ENCODE assay signal across 31 cellular contexts in the genomic region with DNA sequence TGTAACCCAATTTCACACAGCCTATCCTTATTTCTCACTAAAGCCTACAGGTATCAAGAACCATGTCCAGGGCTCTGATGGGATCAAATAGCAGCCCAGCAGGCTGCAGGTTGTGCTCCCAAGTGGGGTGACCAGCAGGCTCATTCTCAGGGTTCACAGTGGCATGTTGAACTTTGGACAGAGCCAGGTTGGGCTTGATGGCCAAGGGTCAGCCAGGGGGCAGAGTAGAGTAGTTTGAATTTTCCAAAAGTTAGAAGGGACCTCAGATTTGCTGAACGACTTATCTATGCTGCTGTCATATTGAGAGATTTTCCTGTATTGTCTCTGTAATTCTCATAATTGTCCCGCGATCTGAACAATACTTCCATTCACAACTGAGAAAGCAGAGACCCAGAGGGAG.
"Had no signal": no experiment of that assay in that cellular context is flagged by ENCODE, and none has a peak within 500 bp of the region (broad histone marks: within the 10 kb centered on the region; RNA-seq: fewer than 3 reads in every experiment).

No MANE protein-coding gene starts in this region.

- H3K4me2 ChIP-seq: smooth muscle cell had no signal

- H3K9me3 Mint-ChIP-seq: dendritic cell treated with granulocyte-macrophage colony-stimulating factor and Interleukin-4, amounts not matched to agents 40 ng/mL and 50 ng/mL, for 4 days; mesothelial cell of epicardium; natural killer cell treated with Interleukin-12 subunit alpha and Interleukin-12 subunit beta and Interleukin-15 and Interleukin-18, amount 100 ng/mL, for 72 hours had no signal

- H3K4me1 Mint-ChIP-seq: naive B cell; stimulated activated naive CD8-positive, alpha-beta T cell treated with anti-CD3 and anti-CD28 coated beads, Interleukin-15, amount 100 ng/mL, for 72 hours had no signal

- H3K4me3 Mint-ChIP-seq: dendritic cell treated with granulocyte-macrophage colony-stimulating factor and Interleukin-4, amounts not matched to agents 40 ng/mL and 50 ng/mL, for 4 days; mesothelial cell of epicardium; naive B cell; natural killer cell treated with Interleukin-12 subunit alpha and Interleukin-12 subunit beta and Interleukin-15 and Interleukin-18, amount 100 ng/mL, for 72 hours; stimulated activated naive CD8-positive, alpha-beta T cell treated with anti-CD3 and anti-CD28 coated beads, Interleukin-15, amount 100 ng/mL, for 72 hours had no signal

- H3K36me3 ChIP-seq: colonic mucosa, esophagus squamous epithelium, heart right ventricle, left lung, prostate gland, right atrium auricular region, suprapubic skin, transverse colon, upper lobe of right lung, uterus had no signal

- DNase-seq: colonic mucosa; effector memory CD4-positive, alpha-beta T cell; erythroblast; esophagus squamous epithelium; foreskin melanocyte; glutamatergic neuron; heart right ventricle; hippocampal formation; kidney; left lung; mesenchymal stem cell; mucosa of descending colon; naive B cell; nucleus accumbens; stimulated activated CD4-positive, alpha-beta T cell treated with anti-CD3 and anti-CD28 coated beads, Interleukin-12 subunit alpha, Interleukin-12 subunit beta, amount 100 ng/mL, for 4 hours; stimulated activated CD4-positive, alpha-beta T cell treated with anti-CD3 and anti-CD28 coated beads, Interleukin-1b, Interleukin-23, amount 100 ng/mL, for 48 hours; stimulated activated CD4-positive, alpha-beta T cell treated with anti-CD3 and anti-CD28 coated beads, Interleukin-4, amount 100 ng/mL, for 1 hour; stimulated activated CD8-positive, alpha-beta memory T cell treated with anti-CD3 and anti-CD28 coated beads, Interleukin-4, amount 100 ng/mL, for 48 hours; stimulated activated naive CD4-positive, alpha-beta T cell; stimulated activated naive CD8-positive, alpha-beta T cell treated with anti-CD3 and anti-CD28 coated beads, Interleukin-15, amount 100 ng/mL, for 72 hours; transverse colon; upper lobe of right lung; uterus had no signal

- H3K27ac ChIP-seq: colonic mucosa, esophagus squamous epithelium, heart right ventricle, left lung, prostate gland, right atrium auricular region, suprapubic skin, transverse colon, upper lobe of right lung, uterus had no signal

- ATAC-seq: heart right ventricle; left lung; mucosa of descending colon; natural killer cell treated with Interleukin-12 subunit alpha and Interleukin-12 subunit beta and Interleukin-15 and Interleukin-18, amount 100 ng/mL, for 72 hours; sciatic nerve; stimulated activated naive CD8-positive, alpha-beta T cell treated with anti-CD3 and anti-CD28 coated beads, Interleukin-15, amount 100 ng/mL, for 72 hours; upper lobe of right lung had no signal

- H3K4me3 ChIP-seq: colonic mucosa, esophagus squamous epithelium, heart right ventricle, left lung, mucosa of descending colon, prostate gland, right atrium auricular region, smooth muscle cell, suprapubic skin, transverse colon, upper lobe of right lung, uterus had no signal

- H3K4me1 ChIP-seq: colonic mucosa, esophagus squamous epithelium, heart right ventricle, left lung, prostate gland, right atrium auricular region, suprapubic skin, transverse colon, upper lobe of right lung, uterus had no signal

- H3K27ac Mint-ChIP-seq: dendritic cell treated with granulocyte-macrophage colony-stimulating factor and Interleukin-4, amounts not matched to agents 40 ng/mL and 50 ng/mL, for 4 days; mesothelial cell of epicardium; naive B cell; natural killer cell treated with Interleukin-12 subunit alpha and Interleukin-12 subunit beta and Interleukin-15 and Interleukin-18, amount 100 ng/mL, for 72 hours had no signal

- H3K27me3 ChIP-seq: colonic mucosa, esophagus squamous epithelium, heart right ventricle, left lung, right atrium auricular region, suprapubic skin, transverse colon, upper lobe of right lung, uterus had no signal

- H3K9me3 ChIP-seq: colonic mucosa, esophagus squamous epithelium, heart right ventricle, left lung, mucosa of descending colon, prostate gland, right atrium auricular region, suprapubic skin, transverse colon, upper lobe of right lung, uterus had no signal

- H3K36me3 Mint-ChIP-seq: mesothelial cell of epicardium; naive B cell; natural killer cell treated with Interleukin-12 subunit alpha and Interleukin-12 subunit beta and Interleukin-15 and Interleukin-18, amount 100 ng/mL, for 72 hours had no signal

- H3K27me3 Mint-ChIP-seq: dendritic cell treated with granulocyte-macrophage colony-stimulating factor and Interleukin-4, amounts not matched to agents 40 ng/mL and 50 ng/mL, for 4 days; naive B cell; natural killer cell treated with Interleukin-12 subunit alpha and Interleukin-12 subunit beta and Interleukin-15 and Interleukin-18, amount 100 ng/mL, for 72 hours; stimulated activated naive CD8-positive, alpha-beta T cell treated with anti-CD3 and anti-CD28 coated beads, Interleukin-15, amount 100 ng/mL, for 72 hours had no signal
